Comparison of ENCODE assay signal across 1 cellular context in genomic region chr16:78045865-78046581, GRCh38.
TF ChIP-seq lines count a peak whose summit lies in the region.

No MANE protein-coding gene starts in this region.

TF ChIP-seq in HepG2, 621 proteins besides CTCF, POLR2A, EP300 and RAD21 (continued from another document and continues in another):
- TF ChIP-seq HBP1 (CRISPR knock-in tag; IDR thresholded peaks at IDR 0.05; ENCODE audit: low read depth) (peak; percentile 99), ZNF317 (CRISPR knock-in tag; IDR thresholded peaks at IDR 0.05) (peak; percentile 92), HINFP (CRISPR knock-in tag; IDR thresholded peaks at IDR 0.05; ENCODE audit: low read depth) (peak; percentile 97), BRD4 (CRISPR knock-in tag; IDR thresholded peaks at IDR 0.05) (peak; percentile 77; the same call in 1 of the 2 replicates), MIXL1 (CRISPR knock-in tag; IDR thresholded peaks at IDR 0.05) (peak; percentile 89; the same call in 1 of the 2 replicates), KMT2B (CRISPR knock-in tag; IDR thresholded peaks at IDR 0.05) (peak; percentile 83), ZFP1 (CRISPR knock-in tag; IDR thresholded peaks at IDR 0.05) (no peak), E2F5 (CRISPR knock-in tag; conservative IDR thresholded peaks at IDR 0.05) (peak; percentile 90), YEATS2 (CRISPR knock-in tag; IDR thresholded peaks at IDR 0.05; ENCODE audit: borderline replicate concordance) (peak; percentile 78; the same call in 1 of the 2 replicates), ZBTB1 (CRISPR knock-in tag; IDR thresholded peaks at IDR 0.05; ENCODE audit: borderline replicate concordance) (peak; percentile 92; the same call in 1 of the 2 replicates), CAMTA2 (CRISPR knock-in tag; IDR thresholded peaks at IDR 0.05; ENCODE audit: borderline replicate concordance) (peak; percentile 99; the same call in 1 of the 2 replicates), DDIT3 (CRISPR knock-in tag; IDR thresholded peaks at IDR 0.05) (0 out of 2 replicates have a peak, but pooled peaks have one; percentile 75), TCF7 (IDR thresholded peaks at IDR 0.05; ENCODE audit: low read depth) (no peak), ZXDC (CRISPR knock-in tag; IDR thresholded peaks at IDR 0.05) (peak; percentile 96), SRF (IDR thresholded peaks at IDR 0.05; ENCODE audit: low read depth, low read length) (no peak), MATR3 (CRISPR knock-in tag; IDR thresholded peaks at IDR 0.05) (no peak), GPN1 (CRISPR knock-in tag; IDR thresholded peaks at IDR 0.05; ENCODE audit: borderline replicate concordance) (peak; percentile 90; the same call in 1 of the 2 replicates), THAP9 (CRISPR knock-in tag; IDR thresholded peaks at IDR 0.05; ENCODE audit: borderline replicate concordance) (peak; percentile 78; the same call in 1 of the 2 replicates), MAFK (conservative IDR thresholded peaks at IDR 0.05 in 1 of 2, IDR thresholded peaks at IDR 0.05 in 1 of 2; ENCODE audit: low read length in 2 of 2) (no peak), AGO1 (IDR thresholded peaks at IDR 0.05; ENCODE audit: low read depth, low read length, poor library complexity, severe bottlenecking) (no peak), HCFC1 (IDR thresholded peaks at IDR 0.05; ENCODE audit: low read depth, low read length) (peak; percentile 45; the same call in 1 of the 2 replicates), ZNF224 (CRISPR knock-in tag; IDR thresholded peaks at IDR 0.05) (peak; percentile 95), ZNF24 (IDR thresholded peaks at IDR 0.05) (no peak), WIZ (CRISPR knock-in tag; IDR thresholded peaks at IDR 0.05) (peak; percentile 100), ZNF30 (CRISPR knock-in tag; IDR thresholded peaks at IDR 0.05) (peak; percentile 91), CERS6 (CRISPR knock-in tag; IDR thresholded peaks at IDR 0.05) (peak; percentile 98), ZNF670 (CRISPR knock-in tag; IDR thresholded peaks at IDR 0.05; ENCODE audit: borderline replicate concordance) (peak; percentile 93; the same call in 1 of the 2 replicates), YY1 (IDR thresholded peaks at IDR 0.05; ENCODE audit: insufficient read depth, insufficient replicate concordance, low read depth, low read length) (peak; percentile 73), POGZ (CRISPR knock-in tag; IDR thresholded peaks at IDR 0.05) (peak; percentile 60; the same call in 1 of the 2 replicates), ZNF251 (CRISPR knock-in tag; IDR thresholded peaks at IDR 0.05) (peak; percentile 92; the same call in 1 of the 2 replicates), TFDP1 (CRISPR knock-in tag; IDR thresholded peaks at IDR 0.05; ENCODE audit: borderline replicate concordance) (no peak; the same call in 1 of the 2 replicates), TBP (CRISPR knock-in tag; IDR thresholded peaks at IDR 0.05) (no peak), SMAD9 (CRISPR knock-in tag; IDR thresholded peaks at IDR 0.05) (no peak), ZNF660 (CRISPR knock-in tag; IDR thresholded peaks at IDR 0.05; ENCODE audit: borderline replicate concordance, low read depth) (peak; percentile 96; the same call in 1 of the 2 replicates), PCBP1 (IDR thresholded peaks at IDR 0.05; ENCODE audit: borderline replicate concordance, low read depth, low read length) (no peak), ZNF354B (CRISPR knock-in tag; IDR thresholded peaks at IDR 0.05) (peak; percentile 90; the same call in 1 of the 2 replicates), RFX1 (IDR thresholded peaks at IDR 0.05) (no peak), ZNF10 (CRISPR knock-in tag; IDR thresholded peaks at IDR 0.05; ENCODE audit: borderline replicate concordance, low read depth) (no peak), HMGA1 (CRISPR knock-in tag; conservative IDR thresholded peaks at IDR 0.05) (no peak), ERF (CRISPR knock-in tag; IDR thresholded peaks at IDR 0.05) (peak; percentile 98), SNRNP70 (IDR thresholded peaks at IDR 0.05; ENCODE audit: low read depth, low read length) (no peak), TEF (CRISPR knock-in tag; IDR thresholded peaks at IDR 0.05) (peak; percentile 98), ZNF672 (CRISPR knock-in tag; IDR thresholded peaks at IDR 0.05) (peak; percentile 89; the same call in 1 of the 2 replicates), CHCHD3 (CRISPR knock-in tag; IDR thresholded peaks at IDR 0.05) (peak; percentile 99), PRDM15 (CRISPR knock-in tag; IDR thresholded peaks at IDR 0.05) (peak; percentile 87), KAT2B (IDR thresholded peaks at IDR 0.05; ENCODE audit: borderline replicate concordance, low read depth, low read length) (no peak)
